In the genomic region with DNA sequence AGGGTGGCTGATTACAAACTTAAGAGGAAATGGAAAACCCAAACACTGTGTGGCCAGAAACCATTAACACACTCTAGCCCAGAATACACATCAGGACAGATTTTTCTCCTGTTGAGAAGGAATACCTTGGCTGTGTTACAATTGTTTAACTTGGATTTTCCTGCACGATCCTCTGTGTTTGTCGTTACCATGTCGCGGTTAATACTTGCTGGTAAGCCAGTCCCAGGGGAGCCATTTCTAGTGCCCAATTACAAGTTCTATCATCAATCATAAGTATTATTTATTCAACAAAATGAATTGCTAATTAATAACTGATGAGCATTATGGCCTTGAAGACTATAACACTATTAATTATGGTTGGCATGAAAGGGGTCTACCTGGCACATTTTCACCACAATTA, we compare ENCODE assay signal across 1 cellular context.
TF ChIP-seq lines count a peak whose summit lies in the region.

No MANE protein-coding gene starts in this region.

TF ChIP-seq in SK-N-SH, 30 proteins besides CTCF, POLR2A, EP300 and RAD21 (continued from another document):
- TF ChIP-seq, protein P1, sequence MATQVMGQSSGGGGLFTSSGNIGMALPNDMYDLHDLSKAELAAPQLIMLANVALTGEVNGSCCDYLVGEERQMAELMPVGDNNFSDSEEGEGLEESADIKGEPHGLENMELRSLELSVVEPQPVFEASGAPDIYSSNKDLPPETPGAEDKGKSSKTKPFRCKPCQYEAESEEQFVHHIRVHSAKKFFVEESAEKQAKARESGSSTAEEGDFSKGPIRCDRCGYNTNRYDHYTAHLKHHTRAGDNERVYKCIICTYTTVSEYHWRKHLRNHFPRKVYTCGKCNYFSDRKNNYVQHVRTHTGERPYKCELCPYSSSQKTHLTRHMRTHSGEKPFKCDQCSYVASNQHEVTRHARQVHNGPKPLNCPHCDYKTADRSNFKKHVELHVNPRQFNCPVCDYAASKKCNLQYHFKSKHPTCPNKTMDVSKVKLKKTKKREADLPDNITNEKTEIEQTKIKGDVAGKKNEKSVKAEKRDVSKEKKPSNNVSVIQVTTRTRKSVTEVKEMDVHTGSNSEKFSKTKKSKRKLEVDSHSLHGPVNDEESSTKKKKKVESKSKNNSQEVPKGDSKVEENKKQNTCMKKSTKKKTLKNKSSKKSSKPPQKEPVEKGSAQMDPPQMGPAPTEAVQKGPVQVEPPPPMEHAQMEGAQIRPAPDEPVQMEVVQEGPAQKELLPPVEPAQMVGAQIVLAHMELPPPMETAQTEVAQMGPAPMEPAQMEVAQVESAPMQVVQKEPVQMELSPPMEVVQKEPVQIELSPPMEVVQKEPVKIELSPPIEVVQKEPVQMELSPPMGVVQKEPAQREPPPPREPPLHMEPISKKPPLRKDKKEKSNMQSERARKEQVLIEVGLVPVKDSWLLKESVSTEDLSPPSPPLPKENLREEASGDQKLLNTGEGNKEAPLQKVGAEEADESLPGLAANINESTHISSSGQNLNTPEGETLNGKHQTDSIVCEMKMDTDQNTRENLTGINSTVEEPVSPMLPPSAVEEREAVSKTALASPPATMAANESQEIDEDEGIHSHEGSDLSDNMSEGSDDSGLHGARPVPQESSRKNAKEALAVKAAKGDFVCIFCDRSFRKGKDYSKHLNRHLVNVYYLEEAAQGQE (IDR thresholded peaks at IDR 0.05; ENCODE audit: low read depth, low read length): no peak
